35 cellular contexts compared by ENCODE assay signal in the genomic region with DNA sequence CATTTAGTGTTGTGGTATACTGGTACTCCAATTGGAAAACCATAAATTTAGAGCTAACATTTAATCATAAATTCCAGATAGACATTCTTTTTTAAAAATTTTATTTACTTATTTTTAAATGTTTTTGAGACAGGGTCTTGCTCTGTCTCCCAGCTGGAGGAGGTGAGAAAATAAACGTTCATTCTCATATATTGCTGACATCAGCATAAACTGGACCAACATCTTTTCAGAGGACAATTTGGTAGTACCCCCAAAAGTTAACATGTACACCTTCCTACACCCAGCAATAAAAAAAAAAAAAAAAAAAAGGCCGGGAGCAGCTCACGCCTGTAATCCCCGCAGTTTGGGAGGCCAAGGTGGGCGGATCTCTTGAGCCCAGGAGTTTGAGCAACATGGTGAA. TPM values are rescaled to one million over a fixed set of nuclear protein-coding genes. Genes with fewer than 3 reads are reported as not detected.
"Had no signal": no experiment of that assay in that cellular context is flagged by ENCODE, and none has a peak within 500 bp of the region (broad histone marks: within the 10 kb centered on the region; RNA-seq: fewer than 3 reads in every experiment).

No MANE protein-coding gene starts in this region.

- H2AFZ ChIP-seq: neural progenitor cell, parathyroid adenoma had no signal

- H3K36me3 Mint-ChIP-seq: natural killer cell; neural progenitor cell; stimulated activated memory B cell treated with anti-CD40 and anti-IgM and Interleukin-4, amounts not matched to agents 10 μg/mL and 1 μg/mL and 100 μg/mL, for 72 hours; type B pancreatic cell had no signal

- H3K4me2 ChIP-seq: smooth muscle cell had no signal

- H3K9me3 Mint-ChIP-seq: natural killer cell; nephron; stimulated activated memory B cell treated with anti-CD40 and anti-IgM and Interleukin-4, amounts not matched to agents 10 μg/mL and 1 μg/mL and 100 μg/mL, for 72 hours; stimulated activated naive CD8-positive, alpha-beta T cell treated with anti-CD3 and anti-CD28 coated beads, Interleukin-15, amount 100 ng/mL, for 72 hours; type B pancreatic cell had no signal

- DNase-seq: natural killer cell; occipital lobe; ovary; posterior cingulate gyrus; psoas muscle; right cardiac atrium; spleen; stimulated activated CD4-positive, alpha-beta T cell treated with anti-CD3 and anti-CD28 coated beads, Interleukin-12 subunit alpha, Interleukin-12 subunit beta, amount 100 ng/mL, for 4 hours; stimulated activated CD4-positive, alpha-beta T cell treated with anti-CD3 and anti-CD28 coated beads, Interleukin-1b, Interleukin-23, amount 100 ng/mL, for 48 hours; stimulated activated CD4-positive, alpha-beta T cell treated with anti-CD3 and anti-CD28 coated beads, Interleukin-4, amount 100 ng/mL, for 1 hour; stimulated activated CD4-positive, alpha-beta T cell treated with anti-CD3 and anti-CD28 coated beads, Interleukin-4, amount 100 ng/mL, for 4 hours; stimulated activated CD8-positive, alpha-beta memory T cell treated with anti-CD3 and anti-CD28 coated beads, Interleukin-4, amount 100 ng/mL, for 48 hours; stimulated activated naive CD4-positive, alpha-beta T cell; stimulated activated naive CD8-positive, alpha-beta T cell treated with anti-CD3 and anti-CD28 coated beads, Interleukin-15, amount 100 ng/mL, for 72 hours; stimulated activated naive CD8-positive, alpha-beta T cell treated with anti-CD3 and anti-CD28 coated beads, Interleukin-15, Interleukin-2, amounts not matched to agents 100 U/mL and 50 U/mL, for 24 hours; substantia nigra; testis; tibial artery; transverse colon; upper lobe of right lung; uterus had no signal

- H3K79me2 ChIP-seq: parathyroid adenoma had no signal

- H3K27me3 ChIP-seq: neural progenitor cell, ovary, suprapubic skin, testis, tibial artery, transverse colon, upper lobe of right lung, uterus had no signal

- H3K4me1 ChIP-seq: parathyroid adenoma, psoas muscle, spleen, suprapubic skin, testis, tibial artery, transverse colon, upper lobe of right lung, uterus had no signal

- ATAC-seq: natural killer cell; psoas muscle; right cardiac atrium; sciatic nerve; stimulated activated memory B cell treated with anti-CD40 and anti-IgM and Interleukin-4, amounts not matched to agents 10 μg/mL and 1 μg/mL and 100 μg/mL, for 72 hours; stimulated activated naive CD8-positive, alpha-beta T cell treated with anti-CD3 and anti-CD28 coated beads, Interleukin-15, amount 100 ng/mL, for 72 hours; stimulated activated naive CD8-positive, alpha-beta T cell treated with anti-CD3 and anti-CD28 coated beads, Interleukin-15, Interleukin-2, amounts not matched to agents 100 U/mL and 50 U/mL, for 24 hours; upper lobe of right lung had no signal

- H3K27ac Mint-ChIP-seq: natural killer cell; nephron; neural progenitor cell; progenitor cell of endocrine pancreas; stimulated activated memory B cell treated with anti-CD40 and anti-IgM and Interleukin-4, amounts not matched to agents 10 μg/mL and 1 μg/mL and 100 μg/mL, for 72 hours; stimulated activated naive CD8-positive, alpha-beta T cell treated with anti-CD3 and anti-CD28 coated beads, Interleukin-15, amount 100 ng/mL, for 72 hours; type B pancreatic cell had no signal

- H3K4me3 ChIP-seq: neural progenitor cell, ovary, psoas muscle, skin epidermis, smooth muscle cell, spleen, suprapubic skin, testis, tibial artery, transverse colon, upper lobe of right lung, uterus had no signal

- H3K9me3 ChIP-seq: ovary, psoas muscle, spleen, suprapubic skin, testis, tibial artery, transverse colon, upper lobe of right lung, uterus had no signal

- H3K27ac ChIP-seq: neural progenitor cell, ovary, parathyroid adenoma, psoas muscle, skin epidermis, spleen, suprapubic skin, testis, tibial artery, transverse colon, upper lobe of right lung, uterus had no signal

- H3K36me3 ChIP-seq: neural progenitor cell, ovary, spleen, suprapubic skin, tibial artery, transverse colon, upper lobe of right lung, uterus had no signal

- H3K9ac ChIP-seq: neural progenitor cell, parathyroid adenoma had no signal

- H3K27me3 Mint-ChIP-seq: progenitor cell of endocrine pancreas; stimulated activated naive CD8-positive, alpha-beta T cell treated with anti-CD3 and anti-CD28 coated beads, Interleukin-15, amount 100 ng/mL, for 72 hours; type B pancreatic cell had no signal

- H3K4me3 Mint-ChIP-seq: natural killer cell; nephron; neural progenitor cell; stimulated activated memory B cell treated with anti-CD40 and anti-IgM and Interleukin-4, amounts not matched to agents 10 μg/mL and 1 μg/mL and 100 μg/mL, for 72 hours; stimulated activated naive CD8-positive, alpha-beta T cell treated with anti-CD3 and anti-CD28 coated beads, Interleukin-15, amount 100 ng/mL, for 72 hours; type B pancreatic cell had no signal

- H3K4me1 Mint-ChIP-seq: natural killer cell; nephron; stimulated activated memory B cell treated with anti-CD40 and anti-IgM and Interleukin-4, amounts not matched to agents 10 μg/mL and 1 μg/mL and 100 μg/mL, for 72 hours had no signal

RNA-seq across cellular contexts. Expression of a gene that starts 5.2 kb away (rescaled TPM):
- total RNA-seq: occipital lobe, osteoblast, progenitor cell of endocrine pancreas, psoas muscle, renal cortical epithelial cell, right cardiac atrium, smooth muscle cell, suprapubic skin, testis, transverse colon, upper lobe of right lung had no signal
- polyA plus RNA-seq: neural cell, ovary, psoas muscle, right cardiac atrium, smooth muscle cell, spleen, urinary bladder had no signal

RNA-seq across cellular contexts. Expression of a gene that starts 29.2 kb away (rescaled TPM):
- total RNA-seq: natural killer cell, occipital lobe, osteoblast, progenitor cell of endocrine pancreas, psoas muscle, renal cortical epithelial cell, right cardiac atrium, sciatic nerve, smooth muscle cell, suprapubic skin, transverse colon, upper lobe of right lung, urinary bladder had no signal
- polyA plus RNA-seq: neural cell, ovary, psoas muscle, right cardiac atrium, smooth muscle cell, spleen, urinary bladder had no signal

RNA-seq across cellular contexts. Expression of a gene that starts 39.8 kb away (rescaled TPM):
- total RNA-seq: occipital lobe, osteoblast had no signal
- polyA plus RNA-seq: neural cell had no signal
